Comparison of ENCODE assay signal across 1 cellular context in genomic region chr1:81833722-81834121, GRCh38.
TF ChIP-seq lines count a peak whose summit lies in the region.

No MANE protein-coding gene starts in this region.

TF ChIP-seq in GM23338, 12 proteins besides CTCF, POLR2A, EP300 and RAD21 (continued from another document):
- TF ChIP-seq REST (IDR thresholded peaks at IDR 0.05; ENCODE audit: unreplicated experiment) (no peak), ZNF462 (CRISPR knock-in tag; IDR thresholded peaks at IDR 0.05) (no peak), STAT1 (IDR thresholded peaks at IDR 0.05; ENCODE audit: unreplicated experiment) (no peak), POLR2AphosphoS5 (IDR thresholded peaks at IDR 0.05; ENCODE audit: low read depth) (no peak)
